Comparison of ENCODE assay signal across 9 cellular contexts in genomic region chr18:56575819-56576663, GRCh38.
DNase-seq lines count a peak whose midpoint lies in the region; ATAC-seq and TF ChIP-seq lines count a peak whose summit lies in the region.
"Had no signal": no experiment of that assay in that cellular context is flagged by ENCODE, and none has a peak within 500 bp of the region (broad histone marks: within the 10 kb centered on the region; RNA-seq: fewer than 3 reads in every experiment).

No MANE protein-coding gene starts in this region.

- H3K4me3 ChIP-seq in astrocyte of the spinal cord (ENCODE audit: low read depth, low read length), result no peak overlapping the region
- H3K4me3 ChIP-seq: skin epidermis had no signal

- POLR2A ChIA-PET in HEK293T (lab: Yijun Ruan, JAX), result no interaction called here

- no peak for ATAC-seq in GM19452 (IDR thresholded peaks at IDR 0.05; ENCODE audit: unreplicated experiment)

- in situ Hi-C loops in astrocyte of the spinal cord (cut with HindIII; ENCODE audit: low sequenced_read_pairs), result no loop called here

- CTCF ChIA-PET in HEK293T (lab: Yijun Ruan, JAX), result interaction anchor here (0.6 to 1.0 kb wide), 4 partner anchors 9 to 28 kb away, joined by 3 to 4 read pairs (median 3); no protein-coding TSS in a partner anchor

- DNase-seq in DMS79 treated with DMSO at 0.1 percent for 48 hours (lab: John Stamatoyannopoulos, UW) (peak; percentile 47), HEK293T (ENCODE audit: extremely low spot score) (peak; percentile 17), NCI-H2227 (lab: John Stamatoyannopoulos, UW; ENCODE audit: unreplicated experiment) (peak; percentile 74), astrocyte of the spinal cord (ENCODE audit: low read depth, low spot score) (peak; percentile 76), inferior parietal cortex (ENCODE audit: extremely low spot score) (peak; percentile 90), superior temporal gyrus (ENCODE audit: extremely low spot score) (peak; percentile 92), NCI-H187 treated with DMSO at 0.1 percent for 48 hours (lab: John Stamatoyannopoulos, UW) (no peak)

- TF ChIP-seq CTCF in astrocyte of the spinal cord (IDR thresholded peaks at IDR 0.05; ENCODE audit: low read depth, low read length), result peak; percentile 53

TF ChIP-seq in HEK293T, 16 proteins besides CTCF, POLR2A, EP300 and RAD21:
- TF ChIP-seq FOXM1 (IDR thresholded peaks at IDR 0.05; ENCODE audit: borderline replicate concordance) (no peak), HDGF (IDR thresholded peaks at IDR 0.05; ENCODE audit: borderline replicate concordance) (no peak), NFRKB (IDR thresholded peaks at IDR 0.05) (no peak), ELF4 (IDR thresholded peaks at IDR 0.05) (no peak), ZNF384 (IDR thresholded peaks at IDR 0.05) (no peak), ARNT (IDR thresholded peaks at IDR 0.05) (no peak)
